In the genomic region with DNA sequence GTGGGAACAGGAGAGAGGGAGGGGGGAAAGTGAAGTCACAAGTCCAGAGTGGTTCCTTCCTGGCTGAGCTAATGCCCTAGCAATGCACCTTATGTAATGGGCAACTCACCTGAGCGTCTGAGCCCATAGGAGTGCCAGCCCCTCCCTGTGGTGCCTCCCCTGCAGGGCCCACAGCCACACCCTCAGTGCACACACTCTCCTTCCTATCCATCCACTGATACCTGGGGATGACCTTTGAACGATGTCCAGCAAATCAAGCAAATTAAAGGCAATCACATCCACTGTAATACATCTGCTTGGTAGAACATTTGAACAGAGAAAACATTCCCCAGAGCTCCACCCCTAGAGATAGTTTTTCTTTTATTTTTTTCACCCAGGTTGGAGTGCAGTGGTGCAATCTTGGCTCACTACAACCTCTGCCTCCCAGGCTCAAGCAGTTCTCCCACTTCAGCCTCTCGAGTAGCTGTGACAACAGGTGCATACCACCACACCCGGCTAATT, we compare ENCODE assay signal across 10 cellular contexts. TPM values are rescaled to one million over a fixed set of nuclear protein-coding genes. Genes with fewer than 3 reads are reported as not detected.
DNase-seq lines count a peak whose midpoint lies in the region; ATAC-seq and TF ChIP-seq lines count a peak whose summit lies in the region.
"Had no signal": no experiment of that assay in that cellular context is flagged by ENCODE, and none has a peak within 500 bp of the region (broad histone marks: within the 10 kb centered on the region; RNA-seq: fewer than 3 reads in every experiment).

No MANE protein-coding gene starts in this region.

- H3K4me1 Mint-ChIP-seq in activated CD4-positive, alpha-beta T cell treated with anti-CD3 and anti-CD28 coated beads, Interleukin-2, amount 10 ng/mL, durations not matched to agents 7 days and 5 days, result peaks cover 76% of the 10 kb centered on the region
- H3K4me1 Mint-ChIP-seq in stimulated activated effector memory CD8-positive, alpha-beta T cell treated with anti-CD3 and anti-CD28 coated beads, Interleukin-12 subunit alpha, Interleukin-12 subunit beta, amount 100 ng/mL, for 72 hours, result peaks cover 60% of the 10 kb centered on the region

- no peak overlapping the region for H3K4me3 ChIP-seq in epithelial cell of esophagus (ENCODE audit: low read length)

- H3K27ac Mint-ChIP-seq in activated CD4-positive, alpha-beta T cell treated with anti-CD3 and anti-CD28 coated beads, Interleukin-2, amount 10 ng/mL, durations not matched to agents 7 days and 5 days, result peak overlapping the region; percentile 91
- peak overlapping the region; percentile 83 for H3K27ac Mint-ChIP-seq in stimulated activated effector memory CD8-positive, alpha-beta T cell treated with anti-CD3 and anti-CD28 coated beads, Interleukin-12 subunit alpha, Interleukin-12 subunit beta, amount 100 ng/mL, for 72 hours

- CTCF ChIA-PET in activated CD4-positive, alpha-beta T cell treated with anti-CD3 and anti-CD28 coated beads, Interleukin-2, amount 10 ng/mL, durations not matched to agents 7 days and 5 days (lab: Charles Lee), result interaction anchor here (0.6 to 4.8 kb wide), 9 partner anchors 14 to 257 kb away, joined by 3 to 27 read pairs (median 3); no protein-coding TSS in a partner anchor

- no peak for DNase-seq in activated CD4-positive, alpha-beta T cell treated with anti-CD3 and anti-CD28 coated beads, Interleukin-2, amount 10 ng/mL, durations not matched to agents 7 days and 5 days
- DNase-seq in activated CD4-positive, alpha-beta T cell treated with anti-CD3 and anti-CD28 coated beads, Interleukin-2, amount 50 U/mL, for 1 hour, result no peak
- DNase-seq in NCI-H69 (lab: John Stamatoyannopoulos, UW), result peak; percentile 95
- DNase-seq in epithelial cell of esophagus (ENCODE audit: low read depth), result peak; percentile 99
- DNase-seq in stimulated activated effector memory CD8-positive, alpha-beta T cell treated with anti-CD3 and anti-CD28 coated beads, Interleukin-12 subunit alpha, Interleukin-12 subunit beta, amount 100 ng/mL, for 72 hours (ENCODE audit: low spot score in 2 of 2), result no peak
- DNase-seq in RKO (ENCODE audit: low spot score), result no peak
- DNase-seq in NAMALWA (ENCODE audit: low spot score), result no peak
- DNase-seq: activated CD4-positive, alpha-beta T cell treated with anti-CD3 and anti-CD28 coated beads, Interleukin-2, amount 50 U/mL, for 48 hours; NCI-H187 treated with DMSO at 0.1 percent for 48 hours had no signal

- peaks cover 3% of the 10 kb centered on the region for H3K27me3 Mint-ChIP-seq in activated CD4-positive, alpha-beta T cell treated with anti-CD3 and anti-CD28 coated beads, Interleukin-2, amount 10 ng/mL, durations not matched to agents 7 days and 5 days

- H3K36me3 Mint-ChIP-seq in activated CD4-positive, alpha-beta T cell treated with anti-CD3 and anti-CD28 coated beads, Interleukin-2, amount 10 ng/mL, durations not matched to agents 7 days and 5 days (ENCODE audit: low read depth), result peaks cover 5% of the 10 kb centered on the region
- peaks cover 4% of the 10 kb centered on the region for H3K36me3 Mint-ChIP-seq in stimulated activated effector memory CD8-positive, alpha-beta T cell treated with anti-CD3 and anti-CD28 coated beads, Interleukin-12 subunit alpha, Interleukin-12 subunit beta, amount 100 ng/mL, for 72 hours

- H3K4me3 Mint-ChIP-seq in activated CD4-positive, alpha-beta T cell treated with anti-CD3 and anti-CD28 coated beads, Interleukin-2, amount 10 ng/mL, durations not matched to agents 7 days and 5 days, result no peak overlapping the region
- H3K4me3 Mint-ChIP-seq in stimulated activated effector memory CD8-positive, alpha-beta T cell treated with anti-CD3 and anti-CD28 coated beads, Interleukin-12 subunit alpha, Interleukin-12 subunit beta, amount 100 ng/mL, for 72 hours, result no peak overlapping the region

- ATAC-seq in stimulated activated effector memory CD8-positive, alpha-beta T cell treated with anti-CD3 and anti-CD28 coated beads, Interleukin-12 subunit alpha, Interleukin-12 subunit beta, amount 100 ng/mL, for 72 hours, result no peak
- ATAC-seq in GM21717 (IDR thresholded peaks at IDR 0.05; ENCODE audit: unreplicated experiment), result no peak

- no peaks in the 10 kb centered on the region for H3K9me3 Mint-ChIP-seq in activated CD4-positive, alpha-beta T cell treated with anti-CD3 and anti-CD28 coated beads, Interleukin-2, amount 10 ng/mL, durations not matched to agents 7 days and 5 days
- no peaks in the 10 kb centered on the region for H3K9me3 Mint-ChIP-seq in stimulated activated effector memory CD8-positive, alpha-beta T cell treated with anti-CD3 and anti-CD28 coated beads, Interleukin-12 subunit alpha, Interleukin-12 subunit beta, amount 100 ng/mL, for 72 hours

- no peak for TF ChIP-seq CTCF in epithelial cell of esophagus (IDR thresholded peaks at IDR 0.05; ENCODE audit: insufficient read depth, low read depth, low read length, missing control alignments)

- POLR2A ChIA-PET in activated CD4-positive, alpha-beta T cell treated with anti-CD3 and anti-CD28 coated beads, Interleukin-2, amount 10 ng/mL, durations not matched to agents 7 days and 5 days (lab: Charles Lee), result no interaction called here

RNA-seq across cellular contexts. Expression of a gene that starts 19.6 kb away (rescaled TPM):
- 10 to 100 TPM; 45.5 to 47.3 TPM for total RNA-seq in activated CD4-positive, alpha-beta T cell treated with anti-CD3 and anti-CD28 coated beads, Interleukin-2, amount 10 ng/mL, durations not matched to agents 7 days and 5 days

Comparison
In these comparisons a context has a peak if more than half of its experiments do, and no peak if none do; other contexts are left out.
1. DNase-seq: peak in NCI-H69 (single experiment) and epithelial cell of esophagus (single experiment); none in activated CD4-positive, alpha-beta T cell treated with anti-CD3 and anti-CD28 coated beads, Interleukin-2, amount 10 ng/mL, durations not matched to agents 7 days and 5 days (single experiment), activated CD4-positive, alpha-beta T cell treated with anti-CD3 and anti-CD28 coated beads, Interleukin-2, amount 50 U/mL, for 1 hour (single experiment), stimulated activated effector memory CD8-positive, alpha-beta T cell treated with anti-CD3 and anti-CD28 coated beads, Interleukin-12 subunit alpha, Interleukin-12 subunit beta, amount 100 ng/mL, for 72 hours (0 of 2), RKO (single experiment) and NAMALWA (single experiment).